ENCODE assay signal across 8 cellular contexts in genomic region chr19:1942078-1942933, GRCh38. TPM values are rescaled to one million over a fixed set of nuclear protein-coding genes. Genes with fewer than 3 reads are reported as not detected.
DNase-seq lines count a peak whose midpoint lies in the region; ATAC-seq and TF ChIP-seq lines count a peak whose summit lies in the region.

No MANE protein-coding gene starts in this region.

- peaks cover 21% of the 10 kb centered on the region for H3K4me1 Mint-ChIP-seq in osteocyte (ENCODE audit: unreplicated experiment)

- peak overlapping the region; percentile 83 for H3K9ac ChIP-seq in HUES48 (ENCODE audit: low read depth, low read length)

- TF ChIP-seq CTCF in osteocyte (IDR thresholded peaks at IDR 0.05), result no peak

- WGBS in thymus, result under 1% methylated on average over 40 of the region's 40 CpGs

- H3K27ac ChIP-seq in HUES48 (ENCODE audit: low read depth, low read length) (peak overlapping the region; percentile 94), SJSA1 (peak overlapping the region; percentile 12), thymus (ENCODE audit: low read depth) (peak overlapping the region; percentile 96)

- H3K9me3 ChIP-seq in HUES48 (ENCODE audit: control insufficient read depth, insufficient read depth, low read length) (no peaks in the 10 kb centered on the region), SJSA1 (replicated peaks) (no peaks in the 10 kb centered on the region), thymus (ENCODE audit: control insufficient read depth) (no peaks in the 10 kb centered on the region)

- peak overlapping the region; percentile 85 to 88 for H3K27ac Mint-ChIP-seq in activated naive CD4-positive, alpha-beta T cell treated with anti-CD3 and anti-CD28 coated beads, Interleukin-2, amount 50 U/mL, for 72 hours
- peak overlapping the region; percentile 87 for H3K27ac Mint-ChIP-seq in osteocyte (ENCODE audit: unreplicated experiment)

- peaks cover 0 to 9% of the 10 kb centered on the region in 2 donors for H3K36me3 Mint-ChIP-seq in activated naive CD4-positive, alpha-beta T cell treated with anti-CD3 and anti-CD28 coated beads, Interleukin-2, amount 50 U/mL, for 72 hours
- no peaks in the 10 kb centered on the region for H3K36me3 Mint-ChIP-seq in osteocyte (ENCODE audit: unreplicated experiment)

- H3K4me3 ChIP-seq in HUES48 (ENCODE audit: low read depth, low read length), result peak overlapping the region; percentile 99
- H3K4me3 ChIP-seq in SJSA1, result peak overlapping the region; percentile 99
- H3K4me3 ChIP-seq in thymus (ENCODE audit: low read length), result peak overlapping the region; percentile 79

- no peaks in the 10 kb centered on the region for H3K9me3 Mint-ChIP-seq in activated naive CD4-positive, alpha-beta T cell treated with anti-CD3 and anti-CD28 coated beads, Interleukin-2, amount 50 U/mL, for 72 hours
- H3K9me3 Mint-ChIP-seq in osteocyte (ENCODE audit: unreplicated experiment), result no peaks in the 10 kb centered on the region

- no peaks in the 10 kb centered on the region for H3K27me3 Mint-ChIP-seq in osteocyte (ENCODE audit: unreplicated experiment)

- H3K27me3 ChIP-seq in HUES48 (ENCODE audit: control insufficient read depth, insufficient read depth, low read length) (no peaks in the 10 kb centered on the region), SJSA1 (replicated peaks) (no peaks in the 10 kb centered on the region), thymus (ENCODE audit: control insufficient read depth, insufficient read depth) (no peaks in the 10 kb centered on the region)

- H3K36me3 ChIP-seq in HUES48 (ENCODE audit: control insufficient read depth, insufficient read depth, low read length), result 0 out of 2 replicates have a peak, but pooled peaks cover 3% of the 10 kb centered on the region
- H3K36me3 ChIP-seq in SJSA1, result peaks cover 10% of the 10 kb centered on the region
- H3K36me3 ChIP-seq in thymus (ENCODE audit: control insufficient read depth, insufficient read depth), result peaks cover 4% of the 10 kb centered on the region

- peak; percentile 92 for DNase-seq in ELF-1 (ENCODE audit: low read depth, low spot score)
- DNase-seq in SJSA1 (ENCODE audit: low read depth in 1 of 2, low spot score in 2 of 2), result peak; percentile 80 to 84
- peak; percentile 72 to 84 for DNase-seq in activated naive CD4-positive, alpha-beta T cell treated with anti-CD3 and anti-CD28 coated beads, Interleukin-2, amount 50 U/mL, for 72 hours (ENCODE audit: low spot score in 2 of 2)
- peak; percentile 14 for DNase-seq in glomerular endothelial cell (ENCODE audit: extremely low read depth, low read depth, low spot score)
- DNase-seq in osteocyte (ENCODE audit: extremely low spot score, unreplicated experiment), result no peak

- ATAC-seq in activated naive CD4-positive, alpha-beta T cell treated with anti-CD3 and anti-CD28 coated beads, Interleukin-2, amount 50 U/mL, for 72 hours, result peak; percentile 52 to 67
- ATAC-seq in GM18498 (IDR thresholded peaks at IDR 0.05; ENCODE audit: unreplicated experiment), result no peak

- H3K4me1 ChIP-seq in HUES48 (ENCODE audit: control insufficient read depth, insufficient read depth, low read length) (peaks cover 11% of the 10 kb centered on the region), SJSA1 (replicated peaks) (peaks cover 23% of the 10 kb centered on the region), thymus (ENCODE audit: control insufficient read depth, insufficient read depth, low read length) (peaks cover 14% of the 10 kb centered on the region)

- peak overlapping the region; percentile 84 for H3K4me3 Mint-ChIP-seq in osteocyte (ENCODE audit: unreplicated experiment)

RNA-seq across cellular contexts. Expression of gene CSNK1G2, which starts 1.3 kb away (rescaled TPM):
- 31.9 and 63.4 TPM in 2 replicates for total RNA-seq in SJSA1 (2014; rRNA removed; shearing (Covaris generic))
- total RNA-seq in activated naive CD4-positive, alpha-beta T cell treated with anti-CD3 and anti-CD28 coated beads, Interleukin-2, amount 50 U/mL, for 72 hours, result 10 to 100 TPM; 33.1 to 58.6 TPM
- total RNA-seq in glomerular endothelial cell (63.8 and 102 TPM in 2 replicates), osteocyte (71.6 and 72.2 TPM in 2 replicates)
- polyA plus RNA-seq in thymus, result 80.9 TPM

RNA-seq across cellular contexts. Expression of gene ADAT3, which starts 37.1 kb away (rescaled TPM):
- total RNA-seq in SJSA1 (2014; rRNA removed; shearing (Covaris generic)), result 2.4 and 9.1 TPM in 2 replicates
- 1 to 10 TPM; 8.5 to 10.0 TPM for total RNA-seq in activated naive CD4-positive, alpha-beta T cell treated with anti-CD3 and anti-CD28 coated beads, Interleukin-2, amount 50 U/mL, for 72 hours
- 4.8 and 8.2 TPM in 2 replicates for total RNA-seq in glomerular endothelial cell
- 6.8 and 7.4 TPM in 2 replicates for total RNA-seq in osteocyte
- polyA plus RNA-seq in thymus, result 4.5 TPM

RNA-seq across cellular contexts. Expression of gene SCAMP4, which starts 37.1 kb away (rescaled TPM):
- 47.3 and 89.8 TPM in 2 replicates for total RNA-seq in SJSA1 (2014; rRNA removed; shearing (Covaris generic))
- total RNA-seq in activated naive CD4-positive, alpha-beta T cell treated with anti-CD3 and anti-CD28 coated beads, Interleukin-2, amount 50 U/mL, for 72 hours, result 10 to 100 TPM; 22.4 to 28.2 TPM
- total RNA-seq in glomerular endothelial cell (115 and 140 TPM in 2 replicates), osteocyte (75.8 and 79.4 TPM in 2 replicates)
- polyA plus RNA-seq in thymus, result 21.9 TPM

RNA-seq across cellular contexts. Expression of gene ABHD17A, which starts 57.0 kb away (rescaled TPM):
- 91.9 and 101 TPM in 2 replicates for total RNA-seq in SJSA1 (2014; rRNA removed; shearing (Covaris generic))
- total RNA-seq in activated naive CD4-positive, alpha-beta T cell treated with anti-CD3 and anti-CD28 coated beads, Interleukin-2, amount 50 U/mL, for 72 hours, result 100 to 1,000 TPM; 109 to 110 TPM
- total RNA-seq in glomerular endothelial cell (188 and 224 TPM in 2 replicates), osteocyte (63.4 and 64.0 TPM in 2 replicates)
- polyA plus RNA-seq in thymus, result 90.4 TPM

Comparison
In these comparisons a context has a peak if more than half of its experiments do, and no peak if none do; other contexts are left out.
1. H3K27ac ChIP-seq: peak in every context shown above with its lines; median percentile 96 in thymus; 94 in HUES48; 12 in SJSA1.